In the genomic region with DNA sequence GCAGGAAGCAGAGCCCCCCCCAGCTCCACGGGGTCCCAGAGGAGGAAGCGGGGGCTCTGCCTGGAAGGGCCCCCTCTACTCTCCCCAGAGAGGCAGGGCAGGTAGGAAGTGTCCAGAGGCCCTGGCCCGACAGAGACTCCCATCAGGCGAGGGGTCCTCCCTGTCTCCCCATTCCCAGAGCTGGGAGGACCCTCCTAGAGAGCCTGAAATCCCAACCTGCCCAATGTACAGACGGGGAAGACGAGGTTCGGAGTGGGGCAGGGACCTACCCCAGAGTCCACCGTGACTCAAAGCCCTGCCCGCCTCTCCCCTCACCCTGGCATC, we compare ENCODE assay signal across 1 cellular context.
TF ChIP-seq lines count a peak whose summit lies in the region.

No MANE protein-coding gene starts in this region.

TF ChIP-seq in endothelial cell of umbilical vein, 7 proteins besides CTCF, POLR2A, EP300 and RAD21:
- TF ChIP-seq EZH2 (IDR thresholded peaks at IDR 0.05; ENCODE audit: borderline replicate concordance, low read depth, low read length, severe bottlenecking), result no peak
- TF ChIP-seq MYC (IDR thresholded peaks at IDR 0.05; ENCODE audit: low read depth, low read length), result no peak
- TF ChIP-seq GATA2 (IDR thresholded peaks at IDR 0.05; ENCODE audit: insufficient read depth, insufficient read length, low read depth, low read length), result no peak
- TF ChIP-seq POLR2AphosphoS5 (IDR thresholded peaks at IDR 0.05; ENCODE audit: insufficient read depth, low read depth, low read length), result no peak
- no peak for TF ChIP-seq FOS (IDR thresholded peaks at IDR 0.05; ENCODE audit: borderline replicate concordance, insufficient read depth, low read length)
- TF ChIP-seq, protein P1, sequence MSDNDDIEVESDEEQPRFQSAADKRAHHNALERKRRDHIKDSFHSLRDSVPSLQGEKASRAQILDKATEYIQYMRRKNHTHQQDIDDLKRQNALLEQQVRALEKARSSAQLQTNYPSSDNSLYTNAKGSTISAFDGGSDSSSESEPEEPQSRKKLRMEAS (IDR thresholded peaks at IDR 0.05; ENCODE audit: insufficient read depth, insufficient read length), result no peak
- TF ChIP-seq JUN (IDR thresholded peaks at IDR 0.05; ENCODE audit: borderline replicate concordance, insufficient read depth, insufficient read length, low read depth), result no peak
